Comparison of ENCODE assay signal across 8 cellular contexts in genomic region chr9:123637940-123638634, GRCh38.
DNase-seq lines count a peak whose midpoint lies in the region; ATAC-seq and TF ChIP-seq lines count a peak whose summit lies in the region.

No MANE protein-coding gene starts in this region.

- H3K27ac ChIP-seq in gastroesophageal sphincter (peak overlapping the region in 3 of 4 donors; percentile 15 to 60 (median 52)), gastrocnemius medialis (no peak overlapping the region)

- peak overlapping the region; percentile 11 to 34 for H3K4me3 ChIP-seq in gastroesophageal sphincter
- peak overlapping the region in 2 of 4 donors; percentile 18 to 26 for H3K4me3 ChIP-seq in gastrocnemius medialis

- H3K9me3 ChIP-seq in gastroesophageal sphincter = no peaks in the 10 kb centered on the region
- H3K9me3 ChIP-seq in gastrocnemius medialis = no peaks in the 10 kb centered on the region

- ATAC-seq in GM21381 (IDR thresholded peaks at IDR 0.05; ENCODE audit: unreplicated experiment) = peak; percentile 62
- ATAC-seq in gastroesophageal sphincter = no peak
- ATAC-seq in gastrocnemius medialis = no peak
- no peak for ATAC-seq in GM21360 (IDR thresholded peaks at IDR 0.05; ENCODE audit: unreplicated experiment)
- ATAC-seq in HG02840 (IDR thresholded peaks at IDR 0.05; ENCODE audit: low FRiP score, unreplicated experiment) = no peak

- DNase-seq in A172 (ENCODE audit: low spot score) (peak; percentile 11), SK-MEL-5 (ENCODE audit: low read depth, low spot score) (peak; percentile 39), gastrocnemius medialis (no peak), NCI-H2081 treated with DMSO at 0.1 percent for 48 hours (lab: John Stamatoyannopoulos, UW) (no peak)

- in situ Hi-C loops in SK-MEL-5 (cut with HindIII; ENCODE audit: low pct_unique_long_range_greater_than_20kb, low sequenced_read_pairs) = no loop called here
- in situ Hi-C loops in gastrocnemius medialis (cut with MboI; ENCODE audit: low sequenced_read_pairs in 4 of 4) = no loop called here

- 39 to 68% methylated on average over 8 of the region's 10 CpGs for WGBS in gastroesophageal sphincter (ENCODE audit: low coverage in 1 of 2), 2 donors

- H3K27me3 ChIP-seq in gastroesophageal sphincter = no peaks in the 10 kb centered on the region
- H3K27me3 ChIP-seq in gastrocnemius medialis = no peaks in the 10 kb centered on the region

- no peak for TF ChIP-seq CTCF in gastroesophageal sphincter (IDR thresholded peaks at IDR 0.05)
- no peak for TF ChIP-seq CTCF in gastrocnemius medialis (IDR thresholded peaks at IDR 0.05 in 4 of 5, conservative IDR thresholded peaks at IDR 0.05 in 1 of 5)

- TF ChIP-seq EP300 in gastroesophageal sphincter (IDR thresholded peaks at IDR 0.05) = no peak

- intact Hi-C loops in gastrocnemius medialis (cut with DNase I; ENCODE audit: low total_unique reads) = no loop called here

- H3K36me3 ChIP-seq in gastroesophageal sphincter = no peaks in the 10 kb centered on the region
- no peaks in the 10 kb centered on the region for H3K36me3 ChIP-seq in gastrocnemius medialis

- H3K4me1 ChIP-seq in gastroesophageal sphincter (peaks cover 6 to 66% (median 14%) of the 10 kb centered on the region in 3 donors), gastrocnemius medialis (peaks cover 0 to 5% of the 10 kb centered on the region in 2 donors)

- TF ChIP-seq POLR2A in gastroesophageal sphincter (IDR thresholded peaks at IDR 0.05) (no peak), gastrocnemius medialis (IDR thresholded peaks at IDR 0.05) (no peak)

Comparison
In these comparisons a context has a peak if more than half of its experiments do, and no peak if none do; other contexts are left out.
1. DNase-seq: peak in A172 (single experiment) and SK-MEL-5 (single experiment); none in gastrocnemius medialis (0 of 2) and NCI-H2081 treated with DMSO at 0.1 percent for 48 hours (single experiment).
2. H3K27ac ChIP-seq: peak in gastroesophageal sphincter (3 of 4); none in gastrocnemius medialis (0 of 4).